ENCODE assay signal across 14 cellular contexts in the genomic region with DNA sequence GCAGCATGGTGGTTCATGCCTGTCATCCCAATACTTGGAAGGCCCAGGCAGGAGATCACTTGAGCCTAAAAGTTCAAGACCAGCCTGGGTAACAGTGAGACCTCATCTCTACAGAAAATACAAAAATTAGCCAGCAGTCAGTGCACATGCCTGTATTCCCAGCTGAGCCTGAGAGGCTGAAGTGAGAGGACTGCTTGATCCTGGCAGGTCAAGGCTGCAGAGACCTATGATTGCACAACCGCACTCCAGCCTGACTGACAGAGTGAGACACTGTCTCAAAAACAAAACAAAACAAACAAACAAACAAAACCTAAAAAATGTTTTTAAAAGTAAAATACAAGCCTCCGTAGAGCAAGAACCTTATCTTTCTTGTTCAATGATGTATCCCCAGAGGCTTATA.
"Had no signal": no experiment of that assay in that cellular context is flagged by ENCODE, and none has a peak within 500 bp of the region (broad histone marks: within the 10 kb centered on the region; RNA-seq: fewer than 3 reads in every experiment).

No MANE protein-coding gene starts in this region.

- H3K9me3 ChIP-seq: ascending aorta, esophagus squamous epithelium, pancreas, transverse colon had no signal

- H3K9me3 Mint-ChIP-seq: activated B cell treated with CpG ODN at 0.5 μM for 24 hours; activated CD4-positive, alpha-beta T cell treated with anti-CD3 and anti-CD28 coated beads, Interleukin-2, amount 10 ng/mL, durations not matched to agents 7 days and 5 days; activated naive CD4-positive, alpha-beta T cell treated with anti-CD3 and anti-CD28 coated beads, Interleukin-2, amount 50 U/mL, for 72 hours; stimulated activated effector memory CD8-positive, alpha-beta T cell treated with anti-CD3 and anti-CD28 coated beads, Interleukin-12 subunit alpha, Interleukin-12 subunit beta, amount 100 ng/mL, for 72 hours; T-helper 1 cell treated with Interleukin-12 subunit alpha and Interleukin-12 subunit beta and Interleukin-4 antibody, amounts not matched to agents 30 μg/mL and 1 μg/mL, for 36 hours had no signal

- H3K27me3 ChIP-seq: ascending aorta, pancreas had no signal

- H3K4me2 ChIP-seq: neural progenitor cell, smooth muscle cell had no signal

- H3K4me3 ChIP-seq: ascending aorta, esophagus squamous epithelium, neural progenitor cell, pancreas, smooth muscle cell, transverse colon had no signal

- H3K9ac ChIP-seq: neural progenitor cell had no signal

- DNase-seq: activated B cell treated with CpG ODN at 0.5 μM for 24 hours; activated CD4-positive, alpha-beta T cell treated with anti-CD3 and anti-CD28 coated beads, Interleukin-2, amount 10 ng/mL, durations not matched to agents 7 days and 5 days; esophagus squamous epithelium; foreskin fibroblast; head of caudate nucleus; pancreas; retina; transverse colon had no signal

- H2AFZ ChIP-seq: neural progenitor cell had no signal

- H3K27ac Mint-ChIP-seq: activated B cell treated with CpG ODN at 0.5 μM for 24 hours; activated CD4-positive, alpha-beta T cell treated with anti-CD3 and anti-CD28 coated beads, Interleukin-2, amount 10 ng/mL, durations not matched to agents 7 days and 5 days; neural progenitor cell; stimulated activated effector memory CD8-positive, alpha-beta T cell treated with anti-CD3 and anti-CD28 coated beads, Interleukin-12 subunit alpha, Interleukin-12 subunit beta, amount 100 ng/mL, for 72 hours; T-helper 1 cell treated with Interleukin-12 subunit alpha and Interleukin-12 subunit beta and Interleukin-4 antibody, amounts not matched to agents 30 μg/mL and 1 μg/mL, for 36 hours had no signal

- ATAC-seq: activated naive CD4-positive, alpha-beta T cell treated with anti-CD3 and anti-CD28 coated beads, Interleukin-2, amount 50 U/mL, for 72 hours; stimulated activated effector memory CD8-positive, alpha-beta T cell treated with anti-CD3 and anti-CD28 coated beads, Interleukin-12 subunit alpha, Interleukin-12 subunit beta, amount 100 ng/mL, for 72 hours had no signal

- H3K27ac ChIP-seq: ascending aorta, esophagus squamous epithelium, neural progenitor cell, pancreas, transverse colon had no signal

- H3K27me3 Mint-ChIP-seq: activated B cell treated with CpG ODN at 0.5 μM for 24 hours; activated CD4-positive, alpha-beta T cell treated with anti-CD3 and anti-CD28 coated beads, Interleukin-2, amount 10 ng/mL, durations not matched to agents 7 days and 5 days had no signal

- H3K36me3 ChIP-seq: ascending aorta, esophagus squamous epithelium, neural progenitor cell, pancreas, transverse colon had no signal

- H3K4me3 Mint-ChIP-seq: activated B cell treated with CpG ODN at 0.5 μM for 24 hours; activated CD4-positive, alpha-beta T cell treated with anti-CD3 and anti-CD28 coated beads, Interleukin-2, amount 10 ng/mL, durations not matched to agents 7 days and 5 days; neural progenitor cell; stimulated activated effector memory CD8-positive, alpha-beta T cell treated with anti-CD3 and anti-CD28 coated beads, Interleukin-12 subunit alpha, Interleukin-12 subunit beta, amount 100 ng/mL, for 72 hours; T-helper 1 cell treated with Interleukin-12 subunit alpha and Interleukin-12 subunit beta and Interleukin-4 antibody, amounts not matched to agents 30 μg/mL and 1 μg/mL, for 36 hours had no signal
